Comparison of ENCODE assay signal across 19 cellular contexts in genomic region chr15:35713733-35714132, GRCh38.
DNase-seq lines count a peak whose midpoint lies in the region; ATAC-seq, FAIRE-seq and TF ChIP-seq lines count a peak whose summit lies in the region.
"Had no signal": no experiment of that assay in that cellular context is flagged by ENCODE, and none has a peak within 500 bp of the region (broad histone marks: within the 10 kb centered on the region; RNA-seq: fewer than 3 reads in every experiment).

No MANE protein-coding gene starts in this region.

- no peak overlapping the region for H3K4me2 ChIP-seq in neural progenitor cell
- H3K4me2 ChIP-seq: KMS-11 had no signal

- H3K36me3 ChIP-seq in neural progenitor cell = no peaks in the 10 kb centered on the region

- FAIRE-seq in RCC 7860 (lab: Jason Lieb, UNC) = no peak

- H3K9ac ChIP-seq in neural progenitor cell = no peak overlapping the region
- H3K9ac ChIP-seq: KMS-11 had no signal

- H3K27ac Mint-ChIP-seq in mesothelial cell of epicardium = peak overlapping the region; percentile 24
- no peak overlapping the region for H3K27ac Mint-ChIP-seq in neural progenitor cell
- H3K27ac Mint-ChIP-seq: activated naive CD4-positive, alpha-beta T cell treated with anti-CD3 and anti-CD28 coated beads for 36 hours had no signal

- no peak overlapping the region for H3K27ac ChIP-seq in neural progenitor cell
- H3K27ac ChIP-seq: KMS-11 had no signal

- no peak for ATAC-seq in GM19351 (IDR thresholded peaks at IDR 0.05; ENCODE audit: unreplicated experiment)

- H3K4me3 ChIP-seq in epithelial cell of esophagus (ENCODE audit: low read length) (no peak overlapping the region), neural progenitor cell (no peak overlapping the region)

- peak; percentile 59 for DNase-seq in ELR (ENCODE audit: low read depth)
- DNase-seq in RCC 7860 (ENCODE audit: low spot score) = peak; percentile 29
- peak; percentile 97 for DNase-seq in epithelial cell of esophagus (ENCODE audit: low read depth)
- no peak for DNase-seq in mesothelial cell of epicardium (ENCODE audit: low spot score in 2 of 2, unreplicated experiment in 2 of 2)
- no peak for DNase-seq in activated naive CD4-positive, alpha-beta T cell treated with anti-CD3 and anti-CD28 coated beads, Interleukin-2, amount 50 U/mL, for 16 hours
- no peak for DNase-seq in effector CD4-positive, alpha-beta T cell
- DNase-seq in neural progenitor cell (ENCODE audit: low spot score) = no peak
- DNase-seq: activated naive CD4-positive, alpha-beta T cell treated with anti-CD3 and anti-CD28 coated beads for 36 hours; AML-193; cerebellar nuclear complex; erythroblast; GOT3; hippocampal formation; NCI-H1694; NCI-H526; occipital lobe; T-helper 1 cell had no signal

- H3K27me3 ChIP-seq in neural progenitor cell = no peaks in the 10 kb centered on the region

- H3F3A ChIP-seq in neural progenitor cell (ENCODE audit: low read depth) = no peaks in the 10 kb centered on the region

- no peaks in the 10 kb centered on the region for H3K79me2 ChIP-seq in neural progenitor cell (ENCODE audit: low read depth)

- H2AFZ ChIP-seq in neural progenitor cell (replicated peaks) = no peak overlapping the region

- H3K4me1 Mint-ChIP-seq in mesothelial cell of epicardium (peaks cover 25% of the 10 kb centered on the region), neural progenitor cell (no peaks in the 10 kb centered on the region)

- H3K9me3 Mint-ChIP-seq in mesothelial cell of epicardium = peaks cover 12% of the 10 kb centered on the region
- H3K9me3 Mint-ChIP-seq in neural progenitor cell = peaks cover 2% of the 10 kb centered on the region
- H3K9me3 Mint-ChIP-seq: activated naive CD4-positive, alpha-beta T cell treated with anti-CD3 and anti-CD28 coated beads for 36 hours had no signal

- no peaks in the 10 kb centered on the region for H3K4me1 ChIP-seq in neural progenitor cell

- H3K36me3 Mint-ChIP-seq in mesothelial cell of epicardium (peaks cover 6% of the 10 kb centered on the region), neural progenitor cell (no peaks in the 10 kb centered on the region)

- H3K4me3 Mint-ChIP-seq in mesothelial cell of epicardium (no peak overlapping the region), neural progenitor cell (no peak overlapping the region)
- H3K4me3 Mint-ChIP-seq: activated naive CD4-positive, alpha-beta T cell treated with anti-CD3 and anti-CD28 coated beads for 36 hours had no signal

- H3K9me3 ChIP-seq in neural progenitor cell (ENCODE audit: low read depth) = no peaks in the 10 kb centered on the region

- H4K20me1 ChIP-seq in neural progenitor cell (ENCODE audit: low read depth) = no peaks in the 10 kb centered on the region

- H3K27me3 Mint-ChIP-seq in mesothelial cell of epicardium (ENCODE audit: low read depth) = no peaks in the 10 kb centered on the region
- H3K27me3 Mint-ChIP-seq in neural progenitor cell (ENCODE audit: insufficient read depth, low read depth) = peaks cover 4% of the 10 kb centered on the region

- TF ChIP-seq CTCF in epithelial cell of esophagus (IDR thresholded peaks at IDR 0.05; ENCODE audit: insufficient read depth, low read depth, low read length, missing control alignments) (no peak), mesothelial cell of epicardium (IDR thresholded peaks at IDR 0.05; ENCODE audit: unreplicated experiment) (no peak), neural progenitor cell (IDR thresholded peaks at IDR 0.05) (no peak)

Comparison
In these comparisons a context has a peak if more than half of its experiments do, and no peak if none do; other contexts are left out.
1. DNase-seq: peak in ELR (single experiment), RCC 7860 (single experiment) and epithelial cell of esophagus (single experiment); none in mesothelial cell of epicardium (0 of 2), activated naive CD4-positive, alpha-beta T cell treated with anti-CD3 and anti-CD28 coated beads, Interleukin-2, amount 50 U/mL, for 16 hours (single experiment), effector CD4-positive, alpha-beta T cell (single experiment) and neural progenitor cell (single experiment).